ENCODE assay signal across 1 cellular context in genomic region chr3:33722626-33723370, GRCh38.
TF ChIP-seq lines count a peak whose summit lies in the region.

No MANE protein-coding gene starts in this region.

TF ChIP-seq in IMR-90, 13 proteins besides CTCF, POLR2A, EP300 and RAD21:
- TF ChIP-seq USF2 (IDR thresholded peaks at IDR 0.05; ENCODE audit: low read depth, low read length) (no peak), MAFK (IDR thresholded peaks at IDR 0.05; ENCODE audit: low read depth, low read length) (no peak), CEBPB (IDR thresholded peaks at IDR 0.05; ENCODE audit: low read depth, low read length) (peak; percentile 30; the same call in 1 of the 2 replicates), BHLHE40 (IDR thresholded peaks at IDR 0.05; ENCODE audit: low read depth, low read length) (no peak), CHD1 (IDR thresholded peaks at IDR 0.05; ENCODE audit: low read depth, low read length) (no peak), ELK1 (IDR thresholded peaks at IDR 0.05; ENCODE audit: borderline replicate concordance, low read depth, low read length) (no peak), RCOR1 (IDR thresholded peaks at IDR 0.05; ENCODE audit: insufficient replicate concordance, low read length) (no peak), NFE2L2 (IDR thresholded peaks at IDR 0.05; ENCODE audit: low read depth, low read length) (no peak), MXI1 (IDR thresholded peaks at IDR 0.05; ENCODE audit: borderline replicate concordance, low read depth, low read length) (no peak)
